In the genomic region with DNA sequence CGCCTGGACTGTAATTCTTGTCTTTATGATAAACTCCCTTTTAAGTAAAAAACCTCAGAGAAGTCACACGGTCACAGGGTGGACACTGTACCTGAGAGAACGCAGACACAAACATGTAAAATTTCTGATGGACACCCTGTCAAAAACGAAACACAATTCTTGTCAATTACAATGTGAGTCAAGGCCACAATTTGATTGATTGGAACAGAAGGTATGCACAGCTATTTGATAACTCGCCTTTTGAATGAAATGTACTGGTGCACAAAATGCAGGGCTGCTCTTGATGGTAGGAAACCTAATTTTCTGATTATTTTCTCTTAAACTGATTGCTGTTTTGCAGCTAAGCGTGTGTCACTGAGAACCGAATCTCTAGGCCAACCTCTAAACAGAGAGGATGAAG, we compare ENCODE assay signal across 24 cellular contexts. TPM values are rescaled to one million over a fixed set of nuclear protein-coding genes. Genes with fewer than 3 reads are reported as not detected.
"Had no signal": no experiment of that assay in that cellular context is flagged by ENCODE, and none has a peak within 500 bp of the region (broad histone marks: within the 10 kb centered on the region; RNA-seq: fewer than 3 reads in every experiment).

No MANE protein-coding gene starts in this region.

- DNase-seq: colonic mucosa; cortex of kidney; dermis blood vessel endothelial cell; dorsolateral prefrontal cortex; effector CD4-positive, alpha-beta T cell; effector CD8-positive, alpha-beta T cell; effector memory CD4-positive, alpha-beta T cell; effector memory CD8-positive, alpha-beta T cell; endodermal cell; erythroblast; esophagus squamous epithelium; foreskin fibroblast; foreskin keratinocyte; foreskin melanocyte; gastrocnemius medialis; glutamatergic neuron; heart left ventricle; heart right ventricle had no signal

- H3K9me3 ChIP-seq: colonic mucosa, esophagus muscularis mucosa, esophagus squamous epithelium, gastrocnemius medialis had no signal

- H3K27ac ChIP-seq: colonic mucosa, coronary artery, dorsolateral prefrontal cortex, epithelial cell of prostate, esophagus muscularis mucosa, esophagus squamous epithelium, foreskin keratinocyte, gastrocnemius medialis, gastroesophageal sphincter, heart left ventricle, heart right ventricle had no signal

- H3K4me1 ChIP-seq: colonic mucosa, esophagus muscularis mucosa, esophagus squamous epithelium, foreskin keratinocyte, gastrocnemius medialis, gastroesophageal sphincter, heart left ventricle had no signal

- ATAC-seq: effector memory CD8-positive, alpha-beta T cell; esophagus mucosa; foreskin keratinocyte; gastrocnemius medialis; gastroesophageal sphincter; heart left ventricle; heart right ventricle had no signal

- H3K27me3 ChIP-seq: colonic mucosa, dorsolateral prefrontal cortex, esophagus squamous epithelium, gastrocnemius medialis had no signal

- H3K36me3 ChIP-seq: colonic mucosa, esophagus muscularis mucosa, esophagus squamous epithelium, gastrocnemius medialis, gastroesophageal sphincter, heart left ventricle, heart right ventricle had no signal

- H3K4me3 ChIP-seq: colonic mucosa, coronary artery, dorsolateral prefrontal cortex, esophagus muscularis mucosa, esophagus squamous epithelium, gastrocnemius medialis, gastroesophageal sphincter, heart left ventricle, heart right ventricle had no signal

RNA-seq across cellular contexts. Expression of a gene that starts 9.2 kb away (rescaled TPM):
- total RNA-seq: dermis blood vessel endothelial cell, esophagus squamous epithelium, gastroesophageal sphincter, glomerular endothelial cell had no signal
